Comparison of ENCODE assay signal across 2 cellular contexts in the genomic region with DNA sequence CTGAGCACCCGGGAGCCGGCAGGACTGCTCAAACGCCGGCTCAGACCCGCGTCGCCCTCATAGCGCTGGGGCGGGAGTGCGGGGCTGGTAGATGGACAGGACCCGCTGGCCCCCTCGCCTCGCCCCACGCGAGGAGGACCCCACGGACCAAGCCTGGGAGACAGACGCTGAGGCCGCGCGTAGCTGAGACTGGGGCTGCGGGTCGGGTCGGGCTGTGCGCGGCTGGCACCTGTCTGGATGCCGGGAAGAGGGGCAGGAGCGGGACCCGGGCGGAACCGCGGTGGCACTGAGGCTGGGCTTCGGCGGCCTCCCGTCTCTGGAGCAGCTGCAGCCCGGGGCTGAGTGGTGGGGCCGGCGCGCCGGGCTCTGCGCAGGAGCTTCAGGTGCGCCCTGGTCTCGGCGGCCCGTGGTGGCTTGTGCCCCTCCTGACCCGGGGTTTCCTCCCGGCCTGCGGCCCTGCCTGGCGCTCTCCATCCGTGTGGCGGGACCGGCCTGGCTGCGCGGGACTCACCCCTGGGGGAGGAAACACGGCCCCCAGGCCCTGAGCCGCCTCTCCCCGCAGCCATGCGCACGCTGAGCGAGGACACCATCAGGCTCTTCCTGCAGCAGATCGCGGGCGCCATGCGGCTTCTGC.
TF ChIP-seq lines count a peak whose summit lies in the region.

No MANE protein-coding gene starts in this region.

TF ChIP-seq in K562, 482 proteins besides CTCF, POLR2A, EP300 and RAD21:
- TF ChIP-seq POLR2G (IDR thresholded peaks at IDR 0.05; ENCODE audit: low read depth, low read length) = 0 out of 2 replicates have a peak, but pooled peaks have one; percentile 2
- TF ChIP-seq, protein P1, sequence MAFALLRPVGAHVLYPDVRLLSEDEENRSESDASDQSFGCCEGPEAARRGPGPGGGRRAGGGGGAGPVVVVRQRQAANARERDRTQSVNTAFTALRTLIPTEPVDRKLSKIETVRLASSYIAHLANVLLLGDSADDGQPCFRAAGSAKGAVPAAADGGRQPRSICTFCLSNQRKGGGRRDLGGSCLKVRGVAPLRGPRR (CRISPR knock-in tag; IDR thresholded peaks at IDR 0.05) = no peak

TF ChIP-seq in GM12891, 5 proteins besides CTCF, POLR2A, EP300 and RAD21:
- TF ChIP-seq SPI1 (IDR thresholded peaks at IDR 0.05; ENCODE audit: low read depth, low read length) (no peak), PAX5 (IDR thresholded peaks at IDR 0.05; ENCODE audit: insufficient read depth, low read length, severe bottlenecking) (no peak), POLR2AphosphoS5 (IDR thresholded peaks at IDR 0.05; ENCODE audit: low read depth, low read length) (no peak), TAF1 (IDR thresholded peaks at IDR 0.05; ENCODE audit: low read depth, low read length) (no peak), POU2F2 (IDR thresholded peaks at IDR 0.05; ENCODE audit: low read depth, low read length) (no peak)
TF ChIP-seq in GM12891: peak in this region for 0.
